ENCODE assay signal across 8 cellular contexts in the genomic region with DNA sequence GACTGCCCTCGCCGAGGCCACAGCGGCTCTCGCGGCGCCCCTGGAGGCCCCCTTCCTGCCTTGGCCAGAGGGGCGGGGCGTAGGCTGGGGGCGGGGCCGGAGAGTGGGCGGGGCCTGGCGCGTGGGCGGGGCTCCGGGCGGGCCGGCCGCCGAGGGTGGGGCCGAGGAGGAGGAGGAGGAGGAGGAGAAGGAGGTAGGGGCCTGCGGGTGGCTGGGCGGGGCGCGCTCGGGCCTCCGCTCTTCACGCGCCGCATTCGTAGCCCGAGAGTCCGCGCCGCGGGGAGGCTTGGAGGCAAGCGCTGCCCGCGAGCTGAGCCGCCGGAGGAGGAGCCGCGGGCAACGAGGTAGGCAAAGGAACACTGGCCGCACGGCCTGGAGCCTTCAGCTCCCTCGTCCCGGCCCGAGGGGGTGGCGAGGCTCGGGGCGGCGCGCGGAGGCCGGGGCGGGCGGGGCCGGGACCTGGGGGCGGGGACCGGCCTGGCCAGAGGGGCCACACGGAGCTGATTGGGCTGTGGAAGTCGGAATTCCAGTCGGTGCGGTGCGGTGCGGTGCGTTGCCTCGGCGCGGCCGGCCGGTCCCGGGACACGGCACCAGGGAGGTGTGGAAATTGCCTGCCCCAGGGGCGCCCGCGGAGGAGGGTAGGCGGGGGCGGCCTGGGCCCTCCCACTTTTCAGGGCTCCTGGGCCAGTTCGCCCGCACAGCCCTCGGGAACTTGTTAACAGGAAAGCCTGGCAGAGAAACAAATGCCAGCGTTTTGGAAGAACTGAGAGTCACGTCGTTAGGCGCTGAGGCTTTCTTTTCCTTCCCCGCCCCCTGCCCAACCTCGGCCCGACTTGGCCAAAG. TPM values are rescaled to one million over a fixed set of nuclear protein-coding genes. Genes with fewer than 3 reads are reported as not detected.
DNase-seq lines count a peak whose midpoint lies in the region; ATAC-seq and TF ChIP-seq lines count a peak whose summit lies in the region.

A gene with protein sequence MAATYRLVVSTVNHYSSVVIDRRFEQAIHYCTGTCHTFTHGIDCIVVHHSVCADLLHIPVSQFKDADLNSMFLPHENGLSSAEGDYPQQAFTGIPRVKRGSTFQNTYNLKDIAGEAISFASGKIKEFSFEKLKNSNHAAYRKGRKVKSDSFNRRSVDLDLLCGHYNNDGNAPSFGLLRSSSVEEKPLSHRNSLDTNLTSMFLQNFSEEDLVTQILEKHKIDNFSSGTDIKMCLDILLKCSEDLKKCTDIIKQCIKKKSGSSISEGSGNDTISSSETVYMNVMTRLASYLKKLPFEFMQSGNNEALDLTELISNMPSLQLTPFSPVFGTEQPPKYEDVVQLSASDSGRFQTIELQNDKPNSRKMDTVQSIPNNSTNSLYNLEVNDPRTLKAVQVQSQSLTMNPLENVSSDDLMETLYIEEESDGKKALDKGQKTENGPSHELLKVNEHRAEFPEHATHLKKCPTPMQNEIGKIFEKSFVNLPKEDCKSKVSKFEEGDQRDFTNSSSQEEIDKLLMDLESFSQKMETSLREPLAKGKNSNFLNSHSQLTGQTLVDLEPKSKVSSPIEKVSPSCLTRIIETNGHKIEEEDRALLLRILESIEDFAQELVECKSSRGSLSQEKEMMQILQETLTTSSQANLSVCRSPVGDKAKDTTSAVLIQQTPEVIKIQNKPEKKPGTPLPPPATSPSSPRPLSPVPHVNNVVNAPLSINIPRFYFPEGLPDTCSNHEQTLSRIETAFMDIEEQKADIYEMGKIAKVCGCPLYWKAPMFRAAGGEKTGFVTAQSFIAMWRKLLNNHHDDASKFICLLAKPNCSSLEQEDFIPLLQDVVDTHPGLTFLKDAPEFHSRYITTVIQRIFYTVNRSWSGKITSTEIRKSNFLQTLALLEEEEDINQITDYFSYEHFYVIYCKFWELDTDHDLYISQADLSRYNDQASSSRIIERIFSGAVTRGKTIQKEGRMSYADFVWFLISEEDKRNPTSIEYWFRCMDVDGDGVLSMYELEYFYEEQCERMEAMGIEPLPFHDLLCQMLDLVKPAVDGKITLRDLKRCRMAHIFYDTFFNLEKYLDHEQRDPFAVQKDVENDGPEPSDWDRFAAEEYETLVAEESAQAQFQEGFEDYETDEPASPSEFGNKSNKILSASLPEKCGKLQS (N-terminal part only) (plus strand): TSS at position 223 of the 843 bp plus-strand sequence. CDS start 35,771 bp downstream, outside the sequence.

- no peaks in the 10 kb centered on the region for H3K9me3 ChIP-seq in A673 (ENCODE audit: low read depth, low read length, poor library complexity, severe bottlenecking)

- BruUV-seq in A673 (replicated peaks; lab: Mats Ljungman, UMichigan), result no TSS peak

- no peak for TF ChIP-seq CTCF in A673 (conservative IDR thresholded peaks at IDR 0.05; ENCODE audit: low read depth, low read length)
- no peak for TF ChIP-seq CTCF in lower leg skin (IDR thresholded peaks at IDR 0.05)

- 0% methylated on average over 44 to 68 of the region's 89 CpGs for WGBS in lower leg skin, 2 donors

- CTCF ChIA-PET in A673 (lab: Charles Lee), result no interaction called here

- DNase-seq in A673 (ENCODE audit: low spot score), result peak; percentile 84
- DNase-seq in NCI-H524 treated with DMSO at 0.1 percent for 48 hours (lab: John Stamatoyannopoulos, UW), result peak; percentile 39
- peak; percentile 11 to 57 for DNase-seq in activated CD8-positive, alpha-beta memory T cell treated with anti-CD3 and anti-CD28 coated beads for 1 hour (ENCODE audit: extremely low read depth in 1 of 2, low read depth in 1 of 2)
- DNase-seq in ecto neural progenitor cell (ENCODE audit: low spot score), result peak; percentile 97
- peak; percentile 75 to 96 for DNase-seq in lower leg skin (ENCODE audit: low spot score in 2 of 2)
- peak; percentile 63 for DNase-seq in stimulated activated CD4-positive, alpha-beta T cell treated with anti-CD3 and anti-CD28 coated beads, Interleukin-4, amount 100 ng/mL, for 1 hour

- POLR2A ChIA-PET in A673 (lab: Charles Lee; ENCODE audit: low non-redundant PET), result no interaction called here

- H3K4me3 ChIP-seq in A673 (ENCODE audit: low read depth, low read length, poor library complexity, severe bottlenecking), result peak within 1 kb of the TSS; percentile 56
- peak within 1 kb of the TSS; percentile 70 for H3K4me3 ChIP-seq in lower leg skin (ENCODE audit: low read depth, poor library complexity, severe bottlenecking)

- no peak for TF ChIP-seq POLR2A in lower leg skin (IDR thresholded peaks at IDR 0.05)

- H3K4me1 ChIP-seq in A673 (ENCODE audit: insufficient read depth, low read length, poor library complexity, severe bottlenecking), result no peaks in the 10 kb centered on the region

- no peaks in the 10 kb centered on the region for H3K36me3 ChIP-seq in A673 (ENCODE audit: insufficient read depth, low read length, poor library complexity, severe bottlenecking)

- ATAC-seq in GM19023 (IDR thresholded peaks at IDR 0.05; ENCODE audit: unreplicated experiment), result peak; percentile 68
- ATAC-seq in HG03196 (IDR thresholded peaks at IDR 0.05; ENCODE audit: unreplicated experiment), result peak; percentile 74

- peak within 1 kb of the TSS; percentile 13 for H3K27ac ChIP-seq in A673 (ENCODE audit: low read depth, low read length, poor library complexity, severe bottlenecking)

- peaks cover 22% of the 10 kb centered on the region for H3K27me3 ChIP-seq in A673 (replicated peaks; ENCODE audit: insufficient read depth, low read depth, low read length, poor library complexity)

- intact Hi-C loops in A673 (cut with micrococcal nuclease; ENCODE audit: unreplicated experiment) (no loop called here), lower leg skin (cut with DNase I; ENCODE audit: low total_unique reads) (no loop called here)

RNA-seq across cellular contexts. Expression of the gene that starts here (rescaled TPM):
- total RNA-seq in A673 (2021) (1.1 and 1.3 TPM in 2 replicates), lower leg skin (10 to 100 TPM; 36.8 to 39.7 (median 38.5) TPM)

Comparison
In these comparisons a context has a peak if more than half of its experiments do, and no peak if none do; other contexts are left out.
1. Peak in every context shown above with its lines: DNase-seq, ATAC-seq, H3K4me3 ChIP-seq and H3K27ac ChIP-seq.
2. RNA of the gene that starts here (total RNA-seq): 36.8 to 39.7 TPM in lower leg skin; 1.1 to 1.3 TPM in A673; every median in the first group is over 10 times any median in the second.
3. DNase-seq: peak in every context shown above with its lines; median percentile 97 in ecto neural progenitor cell; 86 in lower leg skin; 84 in A673; 63 in stimulated activated CD4-positive, alpha-beta T cell treated with anti-CD3 and anti-CD28 coated beads, Interleukin-4, amount 100 ng/mL, for 1 hour; 39 in NCI-H524 treated with DMSO at 0.1 percent for 48 hours; 34 in activated CD8-positive, alpha-beta memory T cell treated with anti-CD3 and anti-CD28 coated beads for 1 hour.